Comparison of ENCODE assay signal across 8 cellular contexts in the genomic region with DNA sequence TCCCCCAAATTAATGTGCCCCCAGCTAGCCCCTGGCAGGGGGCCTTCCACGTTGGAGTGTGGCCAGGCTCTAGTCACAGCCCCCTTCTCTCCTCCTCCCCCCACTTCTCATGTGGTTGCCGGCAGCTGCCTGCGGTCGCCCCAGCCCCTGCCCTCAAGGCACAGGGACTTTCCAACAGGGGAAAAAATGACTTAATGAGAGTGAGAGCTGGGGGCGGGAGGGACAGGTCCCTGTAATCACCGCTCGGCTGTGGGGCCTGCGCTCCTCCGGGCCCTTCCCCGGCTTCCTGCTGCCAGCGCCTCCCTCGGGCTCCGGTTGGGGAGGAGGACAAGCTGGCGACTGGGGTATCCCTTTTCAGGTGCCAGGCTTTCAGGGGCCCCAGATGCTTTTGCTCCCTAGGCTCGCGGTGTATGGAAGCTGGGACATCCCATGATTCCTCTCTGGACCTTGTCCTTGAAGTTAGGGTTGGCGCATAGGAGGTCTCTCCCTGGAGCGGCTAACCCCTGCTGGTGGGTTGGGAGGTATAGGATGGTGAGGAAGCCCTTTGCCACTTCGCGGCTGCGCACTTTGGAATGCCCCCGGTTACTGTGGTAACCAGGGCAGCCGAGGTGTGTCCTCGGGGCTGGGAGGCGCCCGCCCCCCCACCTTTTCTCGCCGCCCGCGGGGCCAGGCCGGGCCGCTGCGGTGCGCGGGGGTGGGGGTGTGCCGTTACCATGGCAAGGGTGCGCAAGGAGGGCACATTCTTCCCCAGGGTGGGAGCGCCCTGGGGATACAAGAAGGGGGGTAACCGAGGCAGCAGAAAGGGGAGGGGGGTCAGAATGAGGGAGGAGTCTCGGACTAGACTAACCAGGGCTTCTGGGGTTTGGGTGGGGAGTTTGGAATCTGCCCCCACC. TPM values are rescaled to one million over a fixed set of nuclear protein-coding genes. Genes with fewer than 3 reads are reported as not detected.
DNase-seq lines count a peak whose midpoint lies in the region; ATAC-seq and TF ChIP-seq lines count a peak whose summit lies in the region.

No MANE protein-coding gene starts in this region.

- H3K4me3 Mint-ChIP-seq in CD4-positive, CD25-positive, alpha-beta regulatory T cell: peak overlapping the region; percentile 66 to 87 (median 79)
- peak overlapping the region; percentile 85 for H3K4me3 Mint-ChIP-seq in activated T-helper 17 cell treated with anti-CD3 and anti-CD28 coated beads, Interleukin-2, amount 50 U/mL, for 72 hours

- H3K36me3 ChIP-seq in CD4-positive, CD25-positive, alpha-beta regulatory T cell (ENCODE audit: control insufficient read depth, insufficient read depth, low read length): no peaks in the 10 kb centered on the region
- no peaks in the 10 kb centered on the region for H3K36me3 ChIP-seq in OCI-LY7 (ENCODE audit: insufficient read depth, low read length)

- POLR2A ChIA-PET in OCI-LY7 (lab: Charles Lee): interaction anchor here (0.8 to 5.1 kb wide), 5 partner anchors 10 to 22 kb away, joined by 3 to 86 read pairs (median 12); partner anchors contain the start of gene WNT10A

- peak; percentile 49 to 54 for ATAC-seq in CD4-positive, CD25-positive, alpha-beta regulatory T cell (ENCODE audit: low read depth in 2 of 2)
- ATAC-seq in GM19043 (IDR thresholded peaks at IDR 0.05; ENCODE audit: low read depth, unreplicated experiment): peak; percentile 62
- peak; percentile 65 for ATAC-seq in HG03175 (IDR thresholded peaks at IDR 0.05; ENCODE audit: unreplicated experiment)
- peak; percentile 73 for ATAC-seq in activated T-helper 17 cell treated with anti-CD3 and anti-CD28 coated beads, Interleukin-2, amount 50 U/mL, for 72 hours (replicated peaks)

- peaks cover 5% of the 10 kb centered on the region for H3K27me3 ChIP-seq in CD4-positive, CD25-positive, alpha-beta regulatory T cell (ENCODE audit: control insufficient read depth, insufficient read depth, low read length)

- H3K4me1 Mint-ChIP-seq in CD4-positive, CD25-positive, alpha-beta regulatory T cell: peaks cover 0 to 59% (median 44%) of the 10 kb centered on the region in 4 donors
- H3K4me1 Mint-ChIP-seq in activated T-helper 17 cell treated with anti-CD3 and anti-CD28 coated beads, Interleukin-2, amount 50 U/mL, for 72 hours: peaks cover 32% of the 10 kb centered on the region

- H3K36me3 Mint-ChIP-seq in CD4-positive, CD25-positive, alpha-beta regulatory T cell: no peaks in the 10 kb centered on the region
- peaks cover 33% of the 10 kb centered on the region for H3K36me3 Mint-ChIP-seq in activated T-helper 17 cell treated with anti-CD3 and anti-CD28 coated beads, Interleukin-2, amount 50 U/mL, for 72 hours (ENCODE audit: low read depth)

- no peaks in the 10 kb centered on the region for H3K79me2 ChIP-seq in OCI-LY7 (ENCODE audit: insufficient read depth, low read depth, low read length)

- peaks cover 29% of the 10 kb centered on the region for H3K27me3 Mint-ChIP-seq in CD4-positive, CD25-positive, alpha-beta regulatory T cell
- H3K27me3 Mint-ChIP-seq in activated T-helper 17 cell treated with anti-CD3 and anti-CD28 coated beads, Interleukin-2, amount 50 U/mL, for 72 hours: peaks cover 12% of the 10 kb centered on the region

- peak; percentile 77 to 86 (median 84) for DNase-seq in CD4-positive, CD25-positive, alpha-beta regulatory T cell
- DNase-seq in OCI-LY7 (ENCODE audit: low spot score): peak; percentile 76
- peak; percentile 63 for DNase-seq in kidney glomerular epithelial cell (lab: John Stamatoyannopoulos, UW)
- peak; percentile 84 to 87 for DNase-seq in stimulated activated CD8-positive, alpha-beta memory T cell treated with anti-CD3 and anti-CD28 coated beads, Interleukin-15, amount 100 ng/mL, for 48 hours (ENCODE audit: low read depth in 2 of 2)
- no peak for DNase-seq in ecto neural progenitor cell (ENCODE audit: low spot score)

- no peaks in the 10 kb centered on the region for H4K20me1 ChIP-seq in OCI-LY7 (ENCODE audit: insufficient read depth, low read length)

- H2AFZ ChIP-seq in OCI-LY7 (ENCODE audit: low read length): peak overlapping the region; percentile 51; the same call in 1 of the 2 replicates

- no peak for TF ChIP-seq CTCF in OCI-LY7 (conservative IDR thresholded peaks at IDR 0.05; ENCODE audit: low read length)

- peak overlapping the region; percentile 98 for H3K27ac ChIP-seq in CD4-positive, CD25-positive, alpha-beta regulatory T cell (ENCODE audit: insufficient read depth, low read length, poor library complexity, severe bottlenecking)
- peak overlapping the region; percentile 34 for H3K27ac ChIP-seq in OCI-LY7 (ENCODE audit: low read depth, low read length, poor library complexity, severe bottlenecking)

- H3K27ac Mint-ChIP-seq in CD4-positive, CD25-positive, alpha-beta regulatory T cell: peak overlapping the region; percentile 60 to 98 (median 88)
- peak overlapping the region; percentile 95 for H3K27ac Mint-ChIP-seq in activated T-helper 17 cell treated with anti-CD3 and anti-CD28 coated beads, Interleukin-2, amount 50 U/mL, for 72 hours

- H3K9me2 ChIP-seq in OCI-LY7 (ENCODE audit: insufficient read depth, low read length): no peaks in the 10 kb centered on the region

- BruUV-seq in OCI-LY7 (replicated peaks; lab: Mats Ljungman, UMichigan): no TSS peak

- CTCF ChIA-PET in OCI-LY7 (lab: Charles Lee; ENCODE audit: unreplicated experiment): interaction anchor here (0.8 to 4.1 kb wide), 10 partner anchors 10 to 36 kb away, joined by 3 to 107 read pairs (median 6); partner anchors contain the start of gene WNT10A

- H3K4me1 ChIP-seq in CD4-positive, CD25-positive, alpha-beta regulatory T cell (ENCODE audit: control insufficient read depth, insufficient read depth, low read length, poor library complexity, severe bottlenecking): peaks cover 68% of the 10 kb centered on the region
- peaks cover 69% of the 10 kb centered on the region for H3K4me1 ChIP-seq in OCI-LY7 (ENCODE audit: insufficient read depth, low read length, poor library complexity, severe bottlenecking)

- H3K9me3 ChIP-seq in CD4-positive, CD25-positive, alpha-beta regulatory T cell (ENCODE audit: control insufficient read depth in 2 of 2, low read length in 2 of 2): no peaks in the 10 kb centered on the region
- no peaks in the 10 kb centered on the region for H3K9me3 ChIP-seq in OCI-LY7 (ENCODE audit: low read length)

- intact Hi-C loops in OCI-LY7 (cut with micrococcal nuclease; ENCODE audit: unreplicated experiment): loop anchor here (10.0 kb wide), 1 partner anchor 358 kb away; the partner anchor contains the start of genes TUBA4A and TUBA4B

- H3K9me3 Mint-ChIP-seq in CD4-positive, CD25-positive, alpha-beta regulatory T cell: peaks cover 0 to 1% (median 0%) of the 10 kb centered on the region in 7 donors
- no peaks in the 10 kb centered on the region for H3K9me3 Mint-ChIP-seq in activated T-helper 17 cell treated with anti-CD3 and anti-CD28 coated beads, Interleukin-2, amount 50 U/mL, for 72 hours

- peak overlapping the region; percentile 29 for H3K4me3 ChIP-seq in CD4-positive, CD25-positive, alpha-beta regulatory T cell (ENCODE audit: low read depth, low read length)
- peak overlapping the region; percentile 52 for H3K4me3 ChIP-seq in OCI-LY7 (ENCODE audit: low read depth, low read length, poor library complexity, severe bottlenecking)

- peak overlapping the region; percentile 95 for H3K4me2 ChIP-seq in OCI-LY7 (ENCODE audit: low read length)

RNA-seq across cellular contexts. Expression of gene WNT10A, which starts 16.1 kb away (rescaled TPM):
- total RNA-seq in CD4-positive, CD25-positive, alpha-beta regulatory T cell: 10.8 TPM
- 10 to 100 TPM in 1 of 4 donors, 1 to 10 TPM in 3; 6.3 to 11.0 (median 8.8) TPM for polyA plus RNA-seq in CD4-positive, CD25-positive, alpha-beta regulatory T cell
- 3.6 and 5.5 TPM in 2 replicates for total RNA-seq in OCI-LY7 (2014; rRNA removed; shearing (Covaris generic))
- total RNA-seq in OCI-LY7 (2022): 6.4 and 11.4 TPM in 2 replicates
- 10 to 100 TPM in 1 of 2 donors, 1 to 10 TPM in 1; 1.0 to 49.8 TPM for total RNA-seq in activated T-helper 17 cell treated with anti-CD3 and anti-CD28 coated beads, Interleukin-2, amount 50 U/mL, for 72 hours

RNA-seq across cellular contexts. Expression of gene WNT6, which starts 37.1 kb away (rescaled TPM):
- not detected for total RNA-seq in CD4-positive, CD25-positive, alpha-beta regulatory T cell
- polyA plus RNA-seq in CD4-positive, CD25-positive, alpha-beta regulatory T cell: not detected
- not detected in 2 replicates for total RNA-seq in OCI-LY7 (2014; rRNA removed; shearing (Covaris generic))
- total RNA-seq in OCI-LY7 (2022): 0.74 and 1.8 TPM in 2 replicates
- under 1 TPM in 1 of 2 donors, not detected in 1; 0.29 TPM for total RNA-seq in activated T-helper 17 cell treated with anti-CD3 and anti-CD28 coated beads, Interleukin-2, amount 50 U/mL, for 72 hours
